1 cellular context compared by ENCODE assay signal in genomic region chr19:16473875-16474397, GRCh38.
TF ChIP-seq lines count a peak whose summit lies in the region.

No MANE protein-coding gene starts in this region.

TF ChIP-seq in IMR-90, 13 proteins besides CTCF, POLR2A, EP300 and RAD21:
- TF ChIP-seq MAFK (IDR thresholded peaks at IDR 0.05; ENCODE audit: low read depth, low read length) (no peak), CEBPB (IDR thresholded peaks at IDR 0.05; ENCODE audit: low read depth, low read length) (peak; percentile 66)
